Comparison of ENCODE assay signal across 32 cellular contexts in the genomic region with DNA sequence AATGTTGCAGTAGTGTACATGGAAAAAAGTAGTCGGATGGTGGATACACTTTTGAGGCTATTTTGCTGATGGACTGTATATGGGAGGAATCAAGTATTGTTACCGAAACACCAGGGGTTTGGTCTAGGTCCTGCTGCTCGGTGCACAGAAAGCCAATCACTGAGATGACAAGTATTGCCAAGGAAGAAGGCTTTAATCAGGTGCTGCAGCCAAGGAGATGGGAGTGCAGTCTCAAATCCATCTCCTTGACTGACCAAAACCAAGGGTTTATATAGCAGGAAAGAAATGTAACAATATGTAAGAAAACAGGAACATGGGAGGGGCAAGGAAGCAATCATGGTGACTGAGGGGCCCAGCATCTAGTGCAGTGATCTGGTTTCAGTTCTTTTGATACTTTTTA.
"Had no signal": no experiment of that assay in that cellular context is flagged by ENCODE, and none has a peak within 500 bp of the region (broad histone marks: within the 10 kb centered on the region; RNA-seq: fewer than 3 reads in every experiment).

No MANE protein-coding gene starts in this region.

- H3K36me3 ChIP-seq: adrenal gland, colonic mucosa, esophagus squamous epithelium, gastroesophageal sphincter had no signal

- DNase-seq: activated CD4-positive, alpha-beta memory T cell treated with anti-CD3 and anti-CD28 coated beads for 36 hours; activated CD4-positive, alpha-beta T cell treated with anti-CD3 and anti-CD28 coated beads for 36 hours; activated CD4-positive, alpha-beta T cell treated with anti-CD3 and anti-CD28 coated beads, Interleukin-2, amount 10 ng/mL, durations not matched to agents 24 days and 14 days; activated CD4-positive, CD25-positive, alpha-beta regulatory T cell; activated CD4-positive, CD25-positive, alpha-beta regulatory T cell treated with anti-CD3 and anti-CD28 coated beads, Interleukin-2, amount 50 U/mL, for 72 hours; activated CD8-positive, alpha-beta memory T cell treated with anti-CD3 and anti-CD28 coated beads, Interleukin-2, amount 10 ng/mL, durations not matched to agents 7 days and 5 days; activated CD8-positive, alpha-beta memory T cell treated with anti-CD3 and anti-CD28 coated beads, Interleukin-2, amount 50 U/mL, for 4 hours; activated CD8-positive, alpha-beta T cell treated with anti-CD3 and anti-CD28 coated beads, Interleukin-2, amount 10 ng/mL, durations not matched to agents 7 days and 5 days; activated effector memory CD4-positive, alpha-beta T cell treated with anti-CD3 and anti-CD28 coated beads, Interleukin-2, amount 50 U/mL, for 16 hours; activated naive CD4-positive, alpha-beta T cell treated with anti-CD3 and anti-CD28 coated beads for 36 hours; activated naive CD8-positive, alpha-beta T cell treated with anti-CD3 and anti-CD28 coated beads for 36 hours; activated naive CD8-positive, alpha-beta T cell treated with anti-CD3 and anti-CD28 coated beads, Interleukin-2, amount 50 U/mL, for 24 hours; activated T-cell treated with anti-CD3 and anti-CD28 coated beads, Interleukin-2, amount 50 U/mL, for 1 hour; activated T-cell treated with anti-CD3 and anti-CD28 coated beads, Interleukin-2, amount 50 U/mL, for 48 hours; adrenal gland; amygdala; aorta; body of pancreas; central memory CD4-positive, alpha-beta T cell; cerebellar nuclear complex; colonic mucosa; effector CD8-positive, alpha-beta T cell; esophagus squamous epithelium; foreskin melanocyte; SW 1271; T-cell; T-helper 2 cell had no signal

- H3K27ac Mint-ChIP-seq: activated CD4-positive, alpha-beta memory T cell treated with anti-CD3 and anti-CD28 coated beads for 36 hours; activated CD4-positive, alpha-beta T cell treated with anti-CD3 and anti-CD28 coated beads for 36 hours; activated CD4-positive, alpha-beta T cell treated with anti-CD3 and anti-CD28 coated beads, Interleukin-2, amount 10 ng/mL, durations not matched to agents 24 days and 14 days; activated CD8-positive, alpha-beta memory T cell treated with anti-CD3 and anti-CD28 coated beads, Interleukin-2, amount 10 ng/mL, durations not matched to agents 7 days and 5 days; activated CD8-positive, alpha-beta T cell treated with anti-CD3 and anti-CD28 coated beads, Interleukin-2, amount 10 ng/mL, durations not matched to agents 7 days and 5 days; activated naive CD4-positive, alpha-beta T cell treated with anti-CD3 and anti-CD28 coated beads for 36 hours; activated naive CD4-positive, alpha-beta T cell treated with anti-CD3 and anti-CD28 coated beads, Interleukin-2, amount 50 U/mL, for 24 hours; activated naive CD8-positive, alpha-beta T cell treated with anti-CD3 and anti-CD28 coated beads for 36 hours; activated naive CD8-positive, alpha-beta T cell treated with anti-CD3 and anti-CD28 coated beads, Interleukin-2, amount 50 U/mL, for 24 hours; activated T-helper 1 cell treated with anti-CD3 and anti-CD28 coated beads, Interleukin-12 subunit alpha, Interleukin-12 subunit beta, Interleukin-2, Interleukin-4 antibody, amounts not matched to agents 30 ng/mL and 10 ng/mL and 1 ng/mL, durations not matched to agents 14 hours and 24 hours and 36 hours; activated T-helper 2 cell treated with anti-CD3 and anti-CD28 coated beads, Interferon-gamma antibody, Interleukin-2, Interleukin-4, amounts not matched to agents 10 μg/mL and 5 μg/mL and 100 μg/mL, durations not matched to agents 14 hours and 24 hours and 36 hours had no signal

- ATAC-seq: activated CD4-positive, alpha-beta T cell treated with anti-CD3 and anti-CD28 coated beads for 36 hours; activated CD8-positive, alpha-beta memory T cell treated with anti-CD3 and anti-CD28 coated beads, Interleukin-2, amount 10 ng/mL, durations not matched to agents 7 days and 5 days; activated CD8-positive, alpha-beta T cell treated with anti-CD3 and anti-CD28 coated beads, Interleukin-2, amount 10 ng/mL, durations not matched to agents 7 days and 5 days; activated naive CD8-positive, alpha-beta T cell treated with anti-CD3 and anti-CD28 coated beads, Interleukin-2, amount 50 U/mL, for 24 hours; body of pancreas; gastroesophageal sphincter; T-cell had no signal

- H3K9me3 Mint-ChIP-seq: activated CD4-positive, alpha-beta memory T cell treated with anti-CD3 and anti-CD28 coated beads for 36 hours; activated naive CD4-positive, alpha-beta T cell treated with anti-CD3 and anti-CD28 coated beads, Interleukin-2, amount 50 U/mL, for 24 hours had no signal

- H3K27ac ChIP-seq: body of pancreas, colonic mucosa, epithelial cell of prostate, esophagus squamous epithelium, gastroesophageal sphincter had no signal

- H3K36me3 Mint-ChIP-seq: activated CD8-positive, alpha-beta memory T cell treated with anti-CD3 and anti-CD28 coated beads, Interleukin-2, amount 10 ng/mL, durations not matched to agents 7 days and 5 days; activated naive CD4-positive, alpha-beta T cell treated with anti-CD3 and anti-CD28 coated beads, Interleukin-2, amount 50 U/mL, for 24 hours; T-cell had no signal

- H3K27me3 ChIP-seq: adrenal gland, body of pancreas, colonic mucosa, esophagus squamous epithelium, gastroesophageal sphincter had no signal

- H3K9me3 ChIP-seq: adrenal gland, body of pancreas, colonic mucosa, esophagus squamous epithelium, gastroesophageal sphincter had no signal

- H3K4me3 ChIP-seq: adrenal gland, body of pancreas, colonic mucosa, esophagus squamous epithelium, gastroesophageal sphincter had no signal

- H3K27me3 Mint-ChIP-seq: activated CD4-positive, alpha-beta memory T cell treated with anti-CD3 and anti-CD28 coated beads for 36 hours; activated naive CD4-positive, alpha-beta T cell treated with anti-CD3 and anti-CD28 coated beads, Interleukin-2, amount 50 U/mL, for 24 hours; activated naive CD8-positive, alpha-beta T cell treated with anti-CD3 and anti-CD28 coated beads for 36 hours had no signal

- H3K4me3 Mint-ChIP-seq: activated CD4-positive, alpha-beta memory T cell treated with anti-CD3 and anti-CD28 coated beads for 36 hours; activated CD4-positive, alpha-beta T cell treated with anti-CD3 and anti-CD28 coated beads for 36 hours; activated CD4-positive, alpha-beta T cell treated with anti-CD3 and anti-CD28 coated beads, Interleukin-2, amount 10 ng/mL, durations not matched to agents 24 days and 14 days; activated CD8-positive, alpha-beta memory T cell treated with anti-CD3 and anti-CD28 coated beads, Interleukin-2, amount 10 ng/mL, durations not matched to agents 7 days and 5 days; activated CD8-positive, alpha-beta T cell treated with anti-CD3 and anti-CD28 coated beads, Interleukin-2, amount 10 ng/mL, durations not matched to agents 7 days and 5 days; activated naive CD4-positive, alpha-beta T cell treated with anti-CD3 and anti-CD28 coated beads for 36 hours; activated naive CD8-positive, alpha-beta T cell treated with anti-CD3 and anti-CD28 coated beads for 36 hours; activated naive CD8-positive, alpha-beta T cell treated with anti-CD3 and anti-CD28 coated beads, Interleukin-2, amount 50 U/mL, for 24 hours; activated T-helper 1 cell treated with anti-CD3 and anti-CD28 coated beads, Interleukin-12 subunit alpha, Interleukin-12 subunit beta, Interleukin-2, Interleukin-4 antibody, amounts not matched to agents 30 ng/mL and 10 ng/mL and 1 ng/mL, durations not matched to agents 14 hours and 24 hours and 36 hours; T-cell had no signal
